In the genomic region with DNA sequence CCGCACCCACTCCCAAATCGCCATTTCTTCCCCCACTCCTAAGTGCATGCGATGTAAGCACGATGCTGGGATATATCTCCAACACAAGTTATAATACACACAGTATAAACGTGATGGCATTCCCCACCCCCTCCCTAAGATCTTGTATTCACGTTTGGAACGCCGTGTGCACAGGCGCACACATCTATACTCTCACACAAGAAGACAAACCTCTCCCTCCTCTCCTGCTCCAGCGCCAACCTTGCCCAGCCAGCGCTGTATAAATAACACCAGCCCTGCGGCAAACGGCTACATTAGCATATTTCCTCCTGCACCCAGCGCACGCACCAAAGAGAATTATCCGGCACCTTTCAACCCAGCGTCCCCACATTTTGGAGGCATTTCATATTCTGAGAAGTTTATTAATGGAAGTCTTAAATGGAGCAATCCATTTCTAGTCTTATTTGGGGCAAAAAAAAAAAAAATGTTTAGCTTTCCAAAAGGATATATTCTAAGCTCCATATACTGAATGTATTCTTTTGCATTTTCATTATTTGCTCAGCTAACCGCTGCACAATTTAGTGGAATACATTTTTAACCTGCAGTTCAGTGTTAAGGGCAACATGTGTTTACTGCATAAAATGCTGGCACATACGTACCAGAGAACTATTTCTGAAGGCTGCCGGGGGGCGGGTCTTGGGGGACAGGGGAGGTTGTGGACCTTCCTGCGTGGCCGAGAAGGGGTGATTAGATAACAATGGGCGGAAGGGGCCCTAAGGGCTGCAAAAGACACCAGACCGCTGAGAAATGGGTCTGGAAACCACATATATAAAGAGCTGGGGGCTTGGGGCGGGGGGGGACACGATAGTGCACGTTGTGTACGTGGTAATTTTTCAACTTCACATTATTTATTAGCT, we compare ENCODE assay signal across 2 cellular contexts.
TF ChIP-seq lines count a peak whose summit lies in the region.

No MANE protein-coding gene starts in this region.

TF ChIP-seq in Ishikawa, 13 proteins besides CTCF, POLR2A, EP300 and RAD21 (continued from another document):
- TF ChIP-seq, protein P1, sequence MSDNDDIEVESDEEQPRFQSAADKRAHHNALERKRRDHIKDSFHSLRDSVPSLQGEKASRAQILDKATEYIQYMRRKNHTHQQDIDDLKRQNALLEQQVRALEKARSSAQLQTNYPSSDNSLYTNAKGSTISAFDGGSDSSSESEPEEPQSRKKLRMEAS (IDR thresholded peaks at IDR 0.05), result 0 out of 2 replicates have a peak, but pooled peaks have one; percentile 16

TF ChIP-seq in H1, 55 proteins besides CTCF, POLR2A, EP300 and RAD21 (continued from another document):
- 0 out of 4 replicates have a peak, but pooled peaks of 1 of the 2 experiments have one; percentile 0 for TF ChIP-seq SIN3A (conservative IDR thresholded peaks at IDR 0.05 in 1 of 2, IDR thresholded peaks at IDR 0.05 in 1 of 2; ENCODE audit: low read depth in 1 of 2, low read length in 2 of 2)
- no peak for TF ChIP-seq USF2 (IDR thresholded peaks at IDR 0.05; ENCODE audit: low read length)
- TF ChIP-seq SP2 (IDR thresholded peaks at IDR 0.05; ENCODE audit: low read length), result no peak
